ENCODE assay signal across 10 cellular contexts in the genomic region with DNA sequence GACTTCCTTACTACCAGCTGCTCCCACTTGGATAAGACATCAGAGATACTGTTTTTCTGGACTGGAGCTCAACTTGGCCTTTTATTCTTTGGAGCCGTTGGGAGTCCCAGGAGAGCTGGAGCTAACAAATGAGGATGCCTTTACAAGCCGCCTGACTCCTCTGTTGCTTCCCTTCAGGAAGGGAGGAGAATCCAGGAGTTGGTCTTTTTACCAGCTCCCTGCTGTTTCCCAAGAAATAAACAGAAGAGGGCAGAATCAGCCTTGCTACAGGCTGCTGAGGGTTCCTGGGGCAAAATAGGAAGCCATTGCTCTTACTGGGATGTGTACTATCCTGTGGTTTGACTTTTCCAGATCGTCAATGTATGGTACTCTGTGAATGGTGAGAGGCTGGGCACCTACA. TPM values are rescaled to one million over a fixed set of nuclear protein-coding genes. Genes with fewer than 3 reads are reported as not detected.
A peak's percentile ranks its signal among the peaks of the same experiment; 100 is the strongest.
DNase-seq lines count a peak whose midpoint lies in the region; TF ChIP-seq lines count a peak whose summit lies in the region.
"Had no signal": no experiment of that assay in that cellular context is flagged by ENCODE, and none has a peak within 500 bp of the region (broad histone marks: within the 10 kb centered on the region; RNA-seq: fewer than 3 reads in every experiment).

No MANE protein-coding gene starts in this region.

- peaks cover 44% of the 10 kb centered on the region for H3K36me3 ChIP-seq in HAP-1 (replicated peaks)
- peaks cover 38 to 46% (median 42%) of the 10 kb centered on the region in 3 donors for H3K36me3 ChIP-seq in skeletal muscle tissue (ENCODE audit: control insufficient read depth in 3 of 3, insufficient read depth in 3 of 3, low read length in 3 of 3)

- TF ChIP-seq CTCF in GM20000 (IDR thresholded peaks at IDR 0.05; ENCODE audit: extremely low read depth, missing control alignments), result no peak

- peak overlapping the region; percentile 1 to 57 (median 45) for H3K9ac ChIP-seq in skeletal muscle tissue (ENCODE audit: low read depth in 1 of 3, low read length in 3 of 3)

- in situ Hi-C loops in HAP-1 (cut with MboI; ENCODE audit: low sequenced_read_pairs), result no loop called here
- in situ Hi-C loops in SK-MEL-5 (cut with HindIII; ENCODE audit: low pct_unique_long_range_greater_than_20kb, low sequenced_read_pairs), result no loop called here

- H3K27me3 ChIP-seq in HAP-1 (ENCODE audit: low read depth) (no peaks in the 10 kb centered on the region), skeletal muscle tissue (ENCODE audit: control insufficient read depth in 3 of 3, insufficient read depth in 3 of 3, low read length in 3 of 3) (no peaks in the 10 kb centered on the region)

- no peaks in the 10 kb centered on the region for H3K9me3 ChIP-seq in HAP-1
- no peaks in the 10 kb centered on the region for H3K9me3 ChIP-seq in skeletal muscle tissue (ENCODE audit: control insufficient read depth in 3 of 3, low read length in 3 of 3)

- peak overlapping the region; percentile 72 for H3K27ac ChIP-seq in epithelial cell of prostate
- peak overlapping the region; percentile 97 for H3K27ac ChIP-seq in skeletal muscle tissue (ENCODE audit: low read depth, low read length)

- DNase-seq in HAP-1 (ENCODE audit: low spot score in 2 of 2) (no peak), SK-MEL-5 (ENCODE audit: low read depth, low spot score) (peak; percentile 42), epithelial cell of prostate (ENCODE audit: low read depth, low spot score) (no peak), GM20000 (ENCODE audit: low spot score) (no peak), AG08396 (ENCODE audit: low spot score) (no peak), H4 (ENCODE audit: low spot score) (no peak)
- DNase-seq: activated CD4-positive, alpha-beta T cell treated with anti-CD3 and anti-CD28 coated beads, Interleukin-2, amount 50 U/mL, for 4 hours; NCI-H2081; substantia nigra had no signal

- H3K4me1 ChIP-seq in HAP-1 (peaks cover 3% of the 10 kb centered on the region), skeletal muscle tissue (ENCODE audit: control insufficient read depth in 3 of 3, insufficient read depth in 3 of 3, low read length in 3 of 3) (peaks cover 26 to 30% (median 27%) of the 10 kb centered on the region in 3 donors)

- peak overlapping the region; percentile 97; the same call in 1 of the 2 replicates for H3K4me3 ChIP-seq in HAP-1
- peak overlapping the region in 1 of 3 donors; percentile 54 for H3K4me3 ChIP-seq in skeletal muscle tissue (ENCODE audit: low read length in 3 of 3)

RNA-seq across cellular contexts. Expression of gene EIF3I, which starts 1.5 kb away (rescaled TPM):
- 554 and 565 TPM in 2 replicates for total RNA-seq in SK-MEL-5 (2014; rRNA removed; shearing (Covaris generic))
- polyA plus RNA-seq in SK-MEL-5 (2015; cell fraction: cytosol; rRNA removed), result 470 and 485 TPM in 2 replicates
- 68.8 and 77.5 TPM in 2 replicates for polyA plus RNA-seq in SK-MEL-5 (2015; cell fraction: nucleus; rRNA removed)
- total RNA-seq in skeletal muscle tissue, result 171 TPM
- total RNA-seq in H4 (2014; rRNA removed; shearing (Covaris generic)), result 619 and 664 TPM in 2 replicates

RNA-seq across cellular contexts. Expression of gene TMEM234, which starts 1.5 kb away (rescaled TPM):
- total RNA-seq in SK-MEL-5 (2014; rRNA removed; shearing (Covaris generic)), result 9.6 and 12.5 TPM in 2 replicates
- polyA plus RNA-seq in SK-MEL-5 (2015; cell fraction: cytosol; rRNA removed), result 7.6 and 8.8 TPM in 2 replicates
- polyA plus RNA-seq in SK-MEL-5 (2015; cell fraction: nucleus; rRNA removed), result 49.5 and 50.4 TPM in 2 replicates
- total RNA-seq in skeletal muscle tissue, result 10.4 TPM
- total RNA-seq in H4 (2014; rRNA removed; shearing (Covaris generic)), result 3.5 and 8.1 TPM in 2 replicates

RNA-seq across cellular contexts. Expression of gene DCDC2B, which starts 14.8 kb away (rescaled TPM):
- total RNA-seq in SK-MEL-5 (2014; rRNA removed; shearing (Covaris generic)), result not detected in 2 replicates
- not detected in 2 replicates for polyA plus RNA-seq in SK-MEL-5 (2015; cell fraction: cytosol; rRNA removed)
- not detected in 2 replicates for polyA plus RNA-seq in SK-MEL-5 (2015; cell fraction: nucleus; rRNA removed)
- total RNA-seq in skeletal muscle tissue, result not detected
- total RNA-seq in H4 (2014; rRNA removed; shearing (Covaris generic)), result not detected in 2 replicates

RNA-seq across cellular contexts. Expression of gene IQCC, which starts 18.2 kb away (rescaled TPM):
- 2.5 and 3.1 TPM in 2 replicates for total RNA-seq in SK-MEL-5 (2014; rRNA removed; shearing (Covaris generic))
- 3.6 and 3.9 TPM in 2 replicates for polyA plus RNA-seq in SK-MEL-5 (2015; cell fraction: cytosol; rRNA removed)
- polyA plus RNA-seq in SK-MEL-5 (2015; cell fraction: nucleus; rRNA removed), result 5.1 and 5.6 TPM in 2 replicates
- 2.6 TPM for total RNA-seq in skeletal muscle tissue
- 2.6 and 4.3 TPM in 2 replicates for total RNA-seq in H4 (2014; rRNA removed; shearing (Covaris generic))

RNA-seq across cellular contexts. Expression of gene CCDC28B, which starts 23.3 kb away (rescaled TPM):
- total RNA-seq in SK-MEL-5 (2014; rRNA removed; shearing (Covaris generic)), result 8.6 and 12.2 TPM in 2 replicates
- 6.0 and 6.5 TPM in 2 replicates for polyA plus RNA-seq in SK-MEL-5 (2015; cell fraction: cytosol; rRNA removed)
- 1.7 and 8.2 TPM in 2 replicates for polyA plus RNA-seq in SK-MEL-5 (2015; cell fraction: nucleus; rRNA removed)
- 58.5 TPM for total RNA-seq in skeletal muscle tissue
- 25.1 and 36.3 TPM in 2 replicates for total RNA-seq in H4 (2014; rRNA removed; shearing (Covaris generic))
